ENCODE assay signal across 13 cellular contexts in the genomic region with DNA sequence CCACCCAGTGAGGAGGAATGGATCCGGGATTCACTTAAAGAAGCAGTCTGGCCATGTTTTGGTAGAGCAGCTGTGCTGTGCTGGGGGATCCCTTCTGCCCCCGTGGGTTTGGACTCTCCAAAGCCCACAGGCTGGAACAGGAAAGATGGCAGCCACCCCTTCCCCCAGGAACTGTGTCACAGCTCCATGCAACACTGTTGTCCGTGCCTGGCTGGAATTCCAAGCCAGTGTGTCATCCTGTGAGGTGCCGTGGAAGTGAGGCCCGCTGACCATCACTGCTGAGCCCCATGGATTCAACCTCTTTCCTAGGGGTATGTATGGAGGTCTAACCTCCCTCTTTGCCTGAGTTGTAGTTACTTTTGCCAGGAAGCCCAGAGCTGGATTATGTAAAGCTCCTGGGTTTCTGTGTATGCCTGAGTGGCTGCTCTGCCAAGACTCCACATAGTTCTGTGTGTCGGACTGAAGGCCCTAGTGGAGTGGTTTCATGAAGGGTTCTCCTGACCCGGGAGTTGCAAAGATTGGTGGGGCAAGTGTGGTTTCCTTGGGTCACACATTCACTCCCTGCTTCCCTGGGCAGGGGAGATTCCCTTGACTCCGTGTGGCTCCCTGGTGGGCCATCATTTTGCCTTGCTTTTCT. TPM values are rescaled to one million over a fixed set of nuclear protein-coding genes. Genes with fewer than 3 reads are reported as not detected.
DNase-seq lines count a peak whose midpoint lies in the region; ATAC-seq and TF ChIP-seq lines count a peak whose summit lies in the region.
"Had no signal": no experiment of that assay in that cellular context is flagged by ENCODE, and none has a peak within 500 bp of the region (broad histone marks: within the 10 kb centered on the region; RNA-seq: fewer than 3 reads in every experiment).

No MANE protein-coding gene starts in this region.

- no peak overlapping the region for H3K4me3 Mint-ChIP-seq in stimulated activated effector memory CD8-positive, alpha-beta T cell treated with anti-CD3 and anti-CD28 coated beads, Interleukin-12 subunit alpha, Interleukin-12 subunit beta, amount 100 ng/mL, for 72 hours
- no peak overlapping the region for H3K4me3 Mint-ChIP-seq in nephron progenitor cell
- H3K4me3 Mint-ChIP-seq: activated T-helper 1 cell treated with anti-CD3 and anti-CD28 coated beads, Interleukin-12 subunit alpha, Interleukin-12 subunit beta, Interleukin-2, Interleukin-4 antibody, amounts not matched to agents 30 ng/mL and 10 ng/mL and 1 ng/mL, durations not matched to agents 14 hours and 24 hours and 36 hours; immature natural killer cell had no signal

- H3K27ac Mint-ChIP-seq in stimulated activated effector memory CD8-positive, alpha-beta T cell treated with anti-CD3 and anti-CD28 coated beads, Interleukin-12 subunit alpha, Interleukin-12 subunit beta, amount 100 ng/mL, for 72 hours, result peak overlapping the region; percentile 55
- H3K27ac Mint-ChIP-seq in nephron progenitor cell, result no peak overlapping the region
- H3K27ac Mint-ChIP-seq: activated T-helper 1 cell treated with anti-CD3 and anti-CD28 coated beads, Interleukin-12 subunit alpha, Interleukin-12 subunit beta, Interleukin-2, Interleukin-4 antibody, amounts not matched to agents 30 ng/mL and 10 ng/mL and 1 ng/mL, durations not matched to agents 14 hours and 24 hours and 36 hours; immature natural killer cell had no signal

- H3K4me1 ChIP-seq in adipocyte (ENCODE audit: control insufficient read depth, insufficient read depth, low read length), result peaks cover 13% of the 10 kb centered on the region

- DNase-seq in H4 (ENCODE audit: low spot score), result peak; percentile 53
- peak; percentile 71 for DNase-seq in adipocyte (ENCODE audit: low read depth)
- DNase-seq in left cardiac atrium, result no peak
- DNase-seq in stimulated activated effector memory CD8-positive, alpha-beta T cell treated with anti-CD3 and anti-CD28 coated beads, Interleukin-12 subunit alpha, Interleukin-12 subunit beta, amount 100 ng/mL, for 72 hours (ENCODE audit: low spot score in 2 of 2), result no peak
- no peak for DNase-seq in NCI-H526 (lab: John Stamatoyannopoulos, UW)
- DNase-seq in nephron progenitor cell, result no peak
- DNase-seq in stimulated activated CD4-positive, alpha-beta T cell treated with anti-CD3 and anti-CD28 coated beads, Interleukin-4, amount 100 ng/mL, for 24 hours, result no peak
- DNase-seq: GOT3, immature natural killer cell, NCI-H1417, retina had no signal

- peaks cover 9% of the 10 kb centered on the region for H3K27me3 Mint-ChIP-seq in nephron progenitor cell (ENCODE audit: low read depth, poor library complexity)

- no peaks in the 10 kb centered on the region for H3K27me3 ChIP-seq in adipocyte (replicated peaks; ENCODE audit: control insufficient read depth, insufficient read depth, low read length)

- intact Hi-C loops in left cardiac atrium (cut with DNase I), result no loop called here

- ATAC-seq in left cardiac atrium (peak; percentile 61 to 88), HG03196 (IDR thresholded peaks at IDR 0.05; ENCODE audit: unreplicated experiment) (no peak)
- no peak for ATAC-seq in stimulated activated effector memory CD8-positive, alpha-beta T cell treated with anti-CD3 and anti-CD28 coated beads, Interleukin-12 subunit alpha, Interleukin-12 subunit beta, amount 100 ng/mL, for 72 hours

- peaks cover 5% of the 10 kb centered on the region for H3K36me3 Mint-ChIP-seq in stimulated activated effector memory CD8-positive, alpha-beta T cell treated with anti-CD3 and anti-CD28 coated beads, Interleukin-12 subunit alpha, Interleukin-12 subunit beta, amount 100 ng/mL, for 72 hours
- H3K36me3 Mint-ChIP-seq in nephron progenitor cell (ENCODE audit: low read depth), result no peaks in the 10 kb centered on the region
- H3K36me3 Mint-ChIP-seq: immature natural killer cell had no signal

- H3K9me3 ChIP-seq in adipocyte (ENCODE audit: control insufficient read depth, low read length), result no peaks in the 10 kb centered on the region

- H3K9ac ChIP-seq in adipocyte (ENCODE audit: low read length), result no peak overlapping the region

- H3K4me1 Mint-ChIP-seq in stimulated activated effector memory CD8-positive, alpha-beta T cell treated with anti-CD3 and anti-CD28 coated beads, Interleukin-12 subunit alpha, Interleukin-12 subunit beta, amount 100 ng/mL, for 72 hours, result peaks cover 76% of the 10 kb centered on the region
- H3K4me1 Mint-ChIP-seq in nephron progenitor cell, result no peaks in the 10 kb centered on the region

- no peak overlapping the region for H3K4me3 ChIP-seq in adipocyte (ENCODE audit: low read length)

- H3K36me3 ChIP-seq in adipocyte (ENCODE audit: control insufficient read depth, insufficient read depth, low read length, severe bottlenecking), result no peaks in the 10 kb centered on the region

- no peak for TF ChIP-seq CTCF in nephron progenitor cell (IDR thresholded peaks at IDR 0.05)

- no peaks in the 10 kb centered on the region for H3K9me3 Mint-ChIP-seq in stimulated activated effector memory CD8-positive, alpha-beta T cell treated with anti-CD3 and anti-CD28 coated beads, Interleukin-12 subunit alpha, Interleukin-12 subunit beta, amount 100 ng/mL, for 72 hours
- peaks cover 25% of the 10 kb centered on the region for H3K9me3 Mint-ChIP-seq in nephron progenitor cell
- H3K9me3 Mint-ChIP-seq: immature natural killer cell had no signal

RNA-seq across cellular contexts. Expression of gene PCGF5, which starts 35.1 kb away (rescaled TPM):
- 23.4 and 29.6 TPM in 2 replicates for total RNA-seq in H4 (2014; rRNA removed; shearing (Covaris generic))
- 10 to 100 TPM; 46.3 to 55.6 TPM for total RNA-seq in left cardiac atrium

Comparison
In these comparisons a context has a peak if more than half of its experiments do, and no peak if none do; other contexts are left out.
1. DNase-seq: peak in H4 (single experiment) and adipocyte (single experiment); none in left cardiac atrium (single experiment), stimulated activated effector memory CD8-positive, alpha-beta T cell treated with anti-CD3 and anti-CD28 coated beads, Interleukin-12 subunit alpha, Interleukin-12 subunit beta, amount 100 ng/mL, for 72 hours (0 of 2), NCI-H526 (0 of 2), nephron progenitor cell (single experiment) and stimulated activated CD4-positive, alpha-beta T cell treated with anti-CD3 and anti-CD28 coated beads, Interleukin-4, amount 100 ng/mL, for 24 hours (single experiment).
2. ATAC-seq: peak in left cardiac atrium (2 of 2); none in stimulated activated effector memory CD8-positive, alpha-beta T cell treated with anti-CD3 and anti-CD28 coated beads, Interleukin-12 subunit alpha, Interleukin-12 subunit beta, amount 100 ng/mL, for 72 hours (single experiment) and HG03196 (single experiment).